8 cellular contexts compared by ENCODE assay signal in genomic region chr17:13017623-13018462, GRCh38. TPM values are rescaled to one million over a fixed set of nuclear protein-coding genes. Genes with fewer than 3 reads are reported as not detected.
A peak's percentile ranks its signal among the peaks of the same experiment; 100 is the strongest.
DNase-seq lines count a peak whose midpoint lies in the region; ATAC-seq and TF ChIP-seq lines count a peak whose summit lies in the region.

A gene with protein sequence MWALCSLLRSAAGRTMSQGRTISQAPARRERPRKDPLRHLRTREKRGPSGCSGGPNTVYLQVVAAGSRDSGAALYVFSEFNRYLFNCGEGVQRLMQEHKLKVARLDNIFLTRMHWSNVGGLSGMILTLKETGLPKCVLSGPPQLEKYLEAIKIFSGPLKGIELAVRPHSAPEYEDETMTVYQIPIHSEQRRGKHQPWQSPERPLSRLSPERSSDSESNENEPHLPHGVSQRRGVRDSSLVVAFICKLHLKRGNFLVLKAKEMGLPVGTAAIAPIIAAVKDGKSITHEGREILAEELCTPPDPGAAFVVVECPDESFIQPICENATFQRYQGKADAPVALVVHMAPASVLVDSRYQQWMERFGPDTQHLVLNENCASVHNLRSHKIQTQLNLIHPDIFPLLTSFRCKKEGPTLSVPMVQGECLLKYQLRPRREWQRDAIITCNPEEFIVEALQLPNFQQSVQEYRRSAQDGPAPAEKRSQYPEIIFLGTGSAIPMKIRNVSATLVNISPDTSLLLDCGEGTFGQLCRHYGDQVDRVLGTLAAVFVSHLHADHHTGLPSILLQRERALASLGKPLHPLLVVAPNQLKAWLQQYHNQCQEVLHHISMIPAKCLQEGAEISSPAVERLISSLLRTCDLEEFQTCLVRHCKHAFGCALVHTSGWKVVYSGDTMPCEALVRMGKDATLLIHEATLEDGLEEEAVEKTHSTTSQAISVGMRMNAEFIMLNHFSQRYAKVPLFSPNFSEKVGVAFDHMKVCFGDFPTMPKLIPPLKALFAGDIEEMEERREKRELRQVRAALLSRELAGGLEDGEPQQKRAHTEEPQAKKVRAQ (minus strand): TSS chr17:13018027. CDS start chr17:13017947, 80 bp downstream.

- peak; percentile 97 for DNase-seq in GM13976 (ENCODE audit: low spot score)
- DNase-seq in NCI-H146 (lab: John Stamatoyannopoulos, UW): peak; percentile 98
- peak; percentile 86 to 96 (median 92) for DNase-seq in T-helper 1 cell
- DNase-seq in adrenal gland: peak; percentile 97 to 99 (median 98)
- DNase-seq in cardiac septum (ENCODE audit: low spot score): peak; percentile 98
- peak; percentile 99 to 100 for DNase-seq in trophoblast cell
- peak; percentile 97 for DNase-seq in transverse colon

- peak within 1 kb of the TSS; percentile 32 for H3K18ac ChIP-seq in trophoblast cell (ENCODE audit: low read length)

- peak; percentile 71 to 88 for TF ChIP-seq POLR2A in adrenal gland (IDR thresholded peaks at IDR 0.05)
- TF ChIP-seq POLR2A in transverse colon (IDR thresholded peaks at IDR 0.05): peak; percentile 74

- peak within 1 kb of the TSS; percentile 53 for H4K91ac ChIP-seq in trophoblast cell (ENCODE audit: low read depth, low read length)

- in situ Hi-C loops in GM13976 (cut with MboI; ENCODE audit: low sequenced_read_pairs, unreplicated experiment) (loop anchor here (25.0 kb wide), 2 partner anchors 581 to 1031 kb away; partner anchors contain the start of gene ZNF18), transverse colon (cut with MboI; ENCODE audit: low pct_ligation_motif_present in 1 of 4, low pct_unique_long_range_greater_than_20kb in 1 of 4, low sequenced_read_pairs in 3 of 4) (loop anchor here in 3 of 4 donors (25.0 kb wide), 4 partner anchors 256 to 1006 kb away; partner anchors contain the start of gene MAP2K4 (in 1 of the 3))

- H3K4me3 ChIP-seq in adrenal gland: peak within 1 kb of the TSS; percentile 56 to 99 (median 88)
- H3K4me3 ChIP-seq in trophoblast cell (ENCODE audit: low read depth, low read length): peak within 1 kb of the TSS; percentile 100
- peak within 1 kb of the TSS; percentile 74 to 89 (median 86) for H3K4me3 ChIP-seq in transverse colon

- no peak for TF ChIP-seq EP300 in transverse colon (IDR thresholded peaks at IDR 0.05; ENCODE audit: low read depth)

- H4K12ac ChIP-seq in trophoblast cell (ENCODE audit: low read depth, low read length): peak within 1 kb of the TSS; percentile 82

- peaks cover 6% of the 10 kb centered on the region for H3K79me1 ChIP-seq in trophoblast cell (ENCODE audit: low read length)

- H3K79me2 ChIP-seq in trophoblast cell (ENCODE audit: control insufficient read depth, insufficient read depth, low read length, poor library complexity): peaks cover 3% of the 10 kb centered on the region

- peak; percentile 95 for ATAC-seq in HG02870 (IDR thresholded peaks at IDR 0.05; ENCODE audit: unreplicated experiment)

- peak within 1 kb of the TSS; percentile 84 for H3K14ac ChIP-seq in trophoblast cell (ENCODE audit: low read length)

- peak within 1 kb of the TSS; percentile 87 for H3K4me2 ChIP-seq in trophoblast cell (ENCODE audit: low read length)

- peaks cover 0 to 34% of the 10 kb centered on the region in 2 donors for H3K36me3 ChIP-seq in adrenal gland (replicated peaks in 1 of 2)
- peaks cover 13 to 20% of the 10 kb centered on the region in 2 experiments for H3K36me3 ChIP-seq in trophoblast cell (ENCODE audit: control insufficient read depth in 1 of 2, insufficient read depth in 2 of 2, low read length in 2 of 2)
- peaks cover 0 to 27% (median 9%) of the 10 kb centered on the region in 4 donors for H3K36me3 ChIP-seq in transverse colon

- no peaks in the 10 kb centered on the region for H3K27me3 ChIP-seq in adrenal gland
- no peaks in the 10 kb centered on the region for H3K27me3 ChIP-seq in trophoblast cell (ENCODE audit: insufficient read depth, low read length)
- no peaks in the 10 kb centered on the region for H3K27me3 ChIP-seq in transverse colon

- peak within 1 kb of the TSS; percentile 43 for H2BK5ac ChIP-seq in trophoblast cell (ENCODE audit: low read depth, low read length, poor library complexity)

- H2BK120ac ChIP-seq in trophoblast cell (ENCODE audit: insufficient read depth, low read length, poor library complexity): peak within 1 kb of the TSS; percentile 55

- H3K4me1 ChIP-seq in adrenal gland (replicated peaks in 1 of 2) (peaks cover 8 to 11% of the 10 kb centered on the region in 2 donors), trophoblast cell (ENCODE audit: control insufficient read depth in 1 of 2, insufficient read depth in 2 of 2, low read length in 2 of 2) (no peaks in the 10 kb centered on the region), transverse colon (peaks cover 4 to 16% (median 13%) of the 10 kb centered on the region in 4 donors)

- H2AFZ ChIP-seq in trophoblast cell (ENCODE audit: insufficient read depth, low read length, poor library complexity): peak within 1 kb of the TSS; percentile 94

- H3K23ac ChIP-seq in trophoblast cell (ENCODE audit: low read length): no peak within 1 kb of the TSS

- peak within 1 kb of the TSS; percentile 2 for H2AK5ac ChIP-seq in trophoblast cell (ENCODE audit: low read length)

- intact Hi-C loops in adrenal gland (cut with DNase I) (no loop called here), cardiac septum (cut with DNase I) (no loop called here), transverse colon (cut with DNase I; ENCODE audit: low total_unique reads) (loop anchor here (10.0 kb wide), 1 partner anchor 1023 kb away; the partner anchor contains the start of gene ZNF18)

- H3K27ac ChIP-seq in adrenal gland (peak within 1 kb of the TSS; percentile 71 to 97 (median 80)), trophoblast cell (ENCODE audit: low read depth, low read length) (peak within 1 kb of the TSS; percentile 61), transverse colon (peak within 1 kb of the TSS; percentile 85 to 97 (median 91))

- peak within 1 kb of the TSS; percentile 87 for H3K9ac ChIP-seq in trophoblast cell (ENCODE audit: low read length)

- H3K9me3 ChIP-seq in adrenal gland (replicated peaks in 1 of 3) (no peaks in the 10 kb centered on the region), trophoblast cell (ENCODE audit: insufficient read depth, low read depth, low read length) (no peaks in the 10 kb centered on the region), transverse colon (no peaks in the 10 kb centered on the region)

- no peak within 1 kb of the TSS for H2BK12ac ChIP-seq in trophoblast cell (ENCODE audit: low read length)

- peak within 1 kb of the TSS; percentile 85 for H4K8ac ChIP-seq in trophoblast cell (ENCODE audit: low read depth, low read length)

- WGBS in adrenal gland, 4 donors: 0 to 1% (median 0%) methylated on average over 19 to 80 of the region's 80 CpGs
- WGBS in trophoblast cell (ENCODE audit: extremely low coverage, insufficient coverage, insufficient read length): no CpG with 5 or more reads among the region's 80 CpGs
- WGBS in transverse colon (ENCODE audit: low coverage in 1 of 2), 2 donors: 1% methylated on average over 77 of the region's 80 CpGs; no CpG with 5 or more reads in 1 of the 2 donors

- TF ChIP-seq CTCF in GM13976 (IDR thresholded peaks at IDR 0.05; ENCODE audit: borderline replicate concordance, control extremely low read depth, extremely low read depth, insufficient read depth, missing control alignments) (no peak), adrenal gland (IDR thresholded peaks at IDR 0.05) (peak in 1 of 6 experiments; percentile 37), transverse colon (IDR thresholded peaks at IDR 0.05) (peak in 3 of 5 experiments; percentile 11 to 37 (median 12))

- H3K4ac ChIP-seq in trophoblast cell (ENCODE audit: low read depth, low read length): peak within 1 kb of the TSS; percentile 23

RNA-seq across cellular contexts. Expression of the gene that starts here (rescaled TPM):
- total RNA-seq in adrenal gland (100 to 1,000 TPM in 2 of 8 donors, 10 to 100 TPM in 6; 69.3 to 102 (median 74.0) TPM), cardiac septum (52.2 TPM), transverse colon (100 to 1,000 TPM in 1 of 4 donors, 10 to 100 TPM in 3; 56.2 to 143 (median 66.0) TPM)
- polyA plus RNA-seq in adrenal gland: 100 to 1,000 TPM in 1 of 3 donors, 10 to 100 TPM in 2; 55.5 to 136 (median 72.7) TPM
- polyA plus RNA-seq in trophoblast cell (2013): 58.4 and 58.6 TPM in 2 replicates

Comparison
In these comparisons a context has a peak if more than half of its experiments do, and no peak if none do; other contexts are left out.
1. Peak in every context shown above with its lines: DNase-seq, ATAC-seq, H3K4me3 ChIP-seq and H3K27ac ChIP-seq.